ENCODE assay signal across 8 cellular contexts in genomic region chr5:43073597-43074546, GRCh38. TPM values are rescaled to one million over a fixed set of nuclear protein-coding genes. Genes with fewer than 3 reads are reported as not detected.
DNase-seq lines count a peak whose midpoint lies in the region; ATAC-seq and TF ChIP-seq lines count a peak whose summit lies in the region.

No MANE protein-coding gene starts in this region.

- H3K4me1 ChIP-seq in BE2C (no peaks in the 10 kb centered on the region; the same call in none of the 2 replicates), osteoblast (ENCODE audit: insufficient read depth, low read length) (peaks cover 17% of the 10 kb centered on the region)

- no peak overlapping the region for H3K27ac ChIP-seq in osteoblast (ENCODE audit: low read depth, low read length)

- H3K27me3 ChIP-seq in BE2C = no peaks in the 10 kb centered on the region
- H3K27me3 ChIP-seq in osteoblast (ENCODE audit: insufficient read depth, low read length) = no peaks in the 10 kb centered on the region

- DNase-seq in BE2C = peak; percentile 58
- DNase-seq in NCI-H2081 treated with DMSO at 0.1 percent for 48 hours (lab: John Stamatoyannopoulos, UW) = peak; percentile 24
- DNase-seq in T-helper 22 cell (ENCODE audit: low read depth) = peak; percentile 8
- peak; percentile 66 for DNase-seq in choroid plexus epithelial cell (ENCODE audit: low read depth)
- DNase-seq in osteoblast (ENCODE audit: insufficient read length, low spot score, missing footprints) = no peak

- H3K36me3 ChIP-seq in BE2C (peaks cover 6% of the 10 kb centered on the region), osteoblast (ENCODE audit: insufficient read depth, low read length) (peaks cover 19% of the 10 kb centered on the region)

- H3K9me3 ChIP-seq in BE2C (no peaks in the 10 kb centered on the region), osteoblast (ENCODE audit: low read depth, low read length) (no peaks in the 10 kb centered on the region)

- TF ChIP-seq CTCF in BE2C (IDR thresholded peaks at IDR 0.05; ENCODE audit: low read depth, low read length) (peak; percentile 80), choroid plexus epithelial cell (conservative IDR thresholded peaks at IDR 0.05; ENCODE audit: low read depth, low read length) (peak; percentile 74), osteoblast (IDR thresholded peaks at IDR 0.05; ENCODE audit: extremely low read depth, low read depth, low read length) (peak; percentile 71)

- peaks cover 5% of the 10 kb centered on the region for H4K20me1 ChIP-seq in osteoblast (ENCODE audit: insufficient read depth, low read length)

- peaks cover 68% of the 10 kb centered on the region for H3K79me2 ChIP-seq in osteoblast (ENCODE audit: insufficient read depth, low read length)

- H3K4me3 ChIP-seq in BE2C (ENCODE audit: low read depth, low read length) (no peak overlapping the region), choroid plexus epithelial cell (ENCODE audit: low read depth, low read length) (no peak overlapping the region), osteoblast (ENCODE audit: insufficient read depth, low read length) (no peak overlapping the region)

- no peak overlapping the region for H3K4me2 ChIP-seq in osteoblast (ENCODE audit: insufficient read depth, low read length)

- H2AFZ ChIP-seq in osteoblast (ENCODE audit: low read length) = no peak overlapping the region

- ATAC-seq in GM18511 (IDR thresholded peaks at IDR 0.05; ENCODE audit: unreplicated experiment) (peak; percentile 65), GM21447 (IDR thresholded peaks at IDR 0.05; ENCODE audit: unreplicated experiment) (no peak), GM21737 (IDR thresholded peaks at IDR 0.05; ENCODE audit: unreplicated experiment) (no peak)

RNA-seq across cellular contexts. Expression of gene ANXA2R, which starts 33.8 kb away (rescaled TPM):
- polyA plus RNA-seq in BE2C (2012; ENCODE audit: insufficient read depth, insufficient read length, low read depth) = 7.1 TPM
- 3.5 and 3.6 TPM in 2 replicates for total RNA-seq in osteoblast

RNA-seq across cellular contexts. Expression of gene ZNF131, which starts 46.8 kb away (rescaled TPM):
- polyA plus RNA-seq in BE2C (2012; ENCODE audit: insufficient read depth, insufficient read length, low read depth) = 49.6 TPM
- 31.1 and 39.8 TPM in 2 replicates for total RNA-seq in osteoblast
